12 cellular contexts compared by ENCODE assay signal in the genomic region with DNA sequence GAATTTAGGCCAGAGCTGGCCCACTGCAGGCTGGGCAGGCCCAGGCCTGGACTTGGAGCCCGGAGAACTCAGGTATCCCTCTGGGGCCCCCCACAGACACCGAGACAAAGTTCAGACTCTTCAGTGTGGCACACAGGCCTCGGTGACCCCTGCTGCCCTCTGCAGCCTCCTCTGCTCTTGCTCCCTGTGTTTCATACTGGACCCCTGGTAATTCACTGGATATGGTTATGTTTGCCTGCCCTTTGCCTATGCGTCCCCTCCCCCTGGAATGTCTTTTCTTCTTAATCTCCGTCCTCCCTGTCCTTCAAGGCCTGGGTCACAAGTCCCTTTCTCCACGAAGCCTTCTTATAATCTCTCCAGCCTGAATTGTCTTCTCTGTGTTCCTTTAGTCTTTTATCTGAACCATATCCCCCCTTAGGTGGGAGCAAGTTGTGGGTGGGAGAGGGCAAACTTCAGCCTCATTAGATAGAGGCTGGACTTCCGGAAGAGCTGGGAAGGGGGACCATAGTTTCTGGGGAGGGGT. TPM values are rescaled to one million over a fixed set of nuclear protein-coding genes. Genes with fewer than 3 reads are reported as not detected.
DNase-seq lines count a peak whose midpoint lies in the region; ATAC-seq and TF ChIP-seq lines count a peak whose summit lies in the region.
"Had no signal": no experiment of that assay in that cellular context is flagged by ENCODE, and none has a peak within 500 bp of the region (broad histone marks: within the 10 kb centered on the region; RNA-seq: fewer than 3 reads in every experiment).

No MANE protein-coding gene starts in this region.

- TF ChIP-seq EP300 in gastroesophageal sphincter (IDR thresholded peaks at IDR 0.05) (no peak), tibial nerve (IDR thresholded peaks at IDR 0.05) (no peak)

- no peak overlapping the region for H3K27ac Mint-ChIP-seq in neural progenitor cell
- no peak overlapping the region for H3K27ac Mint-ChIP-seq in activated T-helper 2 cell treated with anti-CD3 and anti-CD28 coated beads, Interferon-gamma antibody, Interleukin-2, Interleukin-4, amounts not matched to agents 10 μg/mL and 5 μg/mL and 100 μg/mL, durations not matched to agents 14 hours and 24 hours and 36 hours

- TF ChIP-seq CTCF in gastroesophageal sphincter (IDR thresholded peaks at IDR 0.05) (no peak), neural progenitor cell (IDR thresholded peaks at IDR 0.05) (no peak), tibial nerve (IDR thresholded peaks at IDR 0.05) (no peak)

- no peaks in the 10 kb centered on the region for H3K9me3 ChIP-seq in adipocyte (ENCODE audit: control insufficient read depth, low read length)
- H3K9me3 ChIP-seq in gastroesophageal sphincter, result no peaks in the 10 kb centered on the region
- no peaks in the 10 kb centered on the region for H3K9me3 ChIP-seq in neural progenitor cell (ENCODE audit: low read depth)
- H3K9me3 ChIP-seq in tibial nerve, result no peaks in the 10 kb centered on the region

- TF ChIP-seq POLR2A in gastroesophageal sphincter (IDR thresholded peaks at IDR 0.05) (no peak), tibial nerve (IDR thresholded peaks at IDR 0.05) (no peak)

- no peaks in the 10 kb centered on the region for H3K79me2 ChIP-seq in neural progenitor cell (ENCODE audit: low read depth)

- no peak overlapping the region for H2AFZ ChIP-seq in neural progenitor cell (replicated peaks)

- DNase-seq in adipocyte (ENCODE audit: low read depth) (no peak), neural progenitor cell (ENCODE audit: low spot score) (peak; percentile 19), tibial nerve (ENCODE audit: low spot score in 2 of 2) (peak in 1 of 2 donors; percentile 11), HPDE6-E6E7 (ENCODE audit: extremely low spot score) (no peak), hypothalamus (lab: John Stamatoyannopoulos, UW) (no peak)
- no peak for DNase-seq in activated T-helper 2 cell treated with anti-CD3 and anti-CD28 coated beads, Interferon-gamma antibody, Interleukin-2, Interleukin-4, amounts not matched to agents 10 μg/mL and 5 μg/mL and 100 μg/mL, durations not matched to agents 14 hours and 24 hours and 36 hours (ENCODE audit: low spot score)
- DNase-seq: NCI-H2107; stimulated activated naive CD8-positive, alpha-beta T cell treated with anti-CD3 and anti-CD28 coated beads, Interleukin-15, Interleukin-2, amounts not matched to agents 100 U/mL and 50 U/mL, for 24 hours had no signal

- H3K9ac ChIP-seq in adipocyte (ENCODE audit: low read length), result peak overlapping the region; percentile 88
- H3K9ac ChIP-seq in neural progenitor cell, result no peak overlapping the region

- H3K36me3 Mint-ChIP-seq in neural progenitor cell, result no peaks in the 10 kb centered on the region
- H3K36me3 Mint-ChIP-seq in activated T-helper 2 cell treated with anti-CD3 and anti-CD28 coated beads, Interferon-gamma antibody, Interleukin-2, Interleukin-4, amounts not matched to agents 10 μg/mL and 5 μg/mL and 100 μg/mL, durations not matched to agents 14 hours and 24 hours and 36 hours (ENCODE audit: low read depth), result no peaks in the 10 kb centered on the region

- no peak overlapping the region for H3K4me3 Mint-ChIP-seq in neural progenitor cell
- no peak overlapping the region for H3K4me3 Mint-ChIP-seq in activated T-helper 2 cell treated with anti-CD3 and anti-CD28 coated beads, Interferon-gamma antibody, Interleukin-2, Interleukin-4, amounts not matched to agents 10 μg/mL and 5 μg/mL and 100 μg/mL, durations not matched to agents 14 hours and 24 hours and 36 hours (ENCODE audit: low read depth)

- H3K27me3 ChIP-seq in adipocyte (replicated peaks; ENCODE audit: control insufficient read depth, insufficient read depth, low read length), result no peaks in the 10 kb centered on the region
- H3K27me3 ChIP-seq in gastroesophageal sphincter, result no peaks in the 10 kb centered on the region
- H3K27me3 ChIP-seq in neural progenitor cell, result peaks cover 32% of the 10 kb centered on the region
- no peaks in the 10 kb centered on the region for H3K27me3 ChIP-seq in tibial nerve

- H3K4me1 ChIP-seq in adipocyte (ENCODE audit: control insufficient read depth, insufficient read depth, low read length) (peaks cover 80% of the 10 kb centered on the region), gastroesophageal sphincter (peaks cover 30 to 96% (median 81%) of the 10 kb centered on the region in 3 donors), neural progenitor cell (peaks cover 23% of the 10 kb centered on the region), tibial nerve (peaks cover 11 to 92% (median 82%) of the 10 kb centered on the region in 4 donors)

- no peak for ATAC-seq in gastroesophageal sphincter
- ATAC-seq: GM12878; left lobe of liver; stimulated activated naive CD8-positive, alpha-beta T cell treated with anti-CD3 and anti-CD28 coated beads, Interleukin-15, Interleukin-2, amounts not matched to agents 100 U/mL and 50 U/mL, for 24 hours had no signal

- peaks cover 28% of the 10 kb centered on the region for H4K20me1 ChIP-seq in neural progenitor cell (ENCODE audit: low read depth)

- H3K27ac ChIP-seq in gastroesophageal sphincter (peak overlapping the region; percentile 94 to 97 (median 96)), neural progenitor cell (no peak overlapping the region), tibial nerve (peak overlapping the region; percentile 87 to 99 (median 96))

- H3K9me3 Mint-ChIP-seq in neural progenitor cell, result no peaks in the 10 kb centered on the region
- no peaks in the 10 kb centered on the region for H3K9me3 Mint-ChIP-seq in activated T-helper 2 cell treated with anti-CD3 and anti-CD28 coated beads, Interferon-gamma antibody, Interleukin-2, Interleukin-4, amounts not matched to agents 10 μg/mL and 5 μg/mL and 100 μg/mL, durations not matched to agents 14 hours and 24 hours and 36 hours
- H3K9me3 Mint-ChIP-seq: T-helper 1 cell treated with Interleukin-12 subunit alpha and Interleukin-12 subunit beta and Interleukin-4 antibody, amounts not matched to agents 30 μg/mL and 1 μg/mL, for 36 hours had no signal

- WGBS in gastroesophageal sphincter (ENCODE audit: low coverage in 1 of 2), 2 donors, result 50 to 55% methylated on average over 4 to 6 of the region's 7 CpGs
- 47 to 49% methylated on average over 7 of the region's 7 CpGs for WGBS in tibial nerve, 2 donors

- peaks cover 13% of the 10 kb centered on the region for H3K27me3 Mint-ChIP-seq in neural progenitor cell (ENCODE audit: insufficient read depth, low read depth)
- H3K27me3 Mint-ChIP-seq in activated T-helper 2 cell treated with anti-CD3 and anti-CD28 coated beads, Interferon-gamma antibody, Interleukin-2, Interleukin-4, amounts not matched to agents 10 μg/mL and 5 μg/mL and 100 μg/mL, durations not matched to agents 14 hours and 24 hours and 36 hours (ENCODE audit: low read depth), result peaks cover 21% of the 10 kb centered on the region

- H3K4me3 ChIP-seq in adipocyte (ENCODE audit: low read length), result no peak overlapping the region
- H3K4me3 ChIP-seq in gastroesophageal sphincter, result no peak overlapping the region
- no peak overlapping the region for H3K4me3 ChIP-seq in neural progenitor cell
- no peak overlapping the region for H3K4me3 ChIP-seq in tibial nerve
- H3K4me3 ChIP-seq: GM12878 had no signal

- peak overlapping the region; percentile 83 for H3K4me2 ChIP-seq in neural progenitor cell

- H3K4me1 Mint-ChIP-seq in neural progenitor cell, result peaks cover 42% of the 10 kb centered on the region
- peaks cover 10% of the 10 kb centered on the region for H3K4me1 Mint-ChIP-seq in activated T-helper 2 cell treated with anti-CD3 and anti-CD28 coated beads, Interferon-gamma antibody, Interleukin-2, Interleukin-4, amounts not matched to agents 10 μg/mL and 5 μg/mL and 100 μg/mL, durations not matched to agents 14 hours and 24 hours and 36 hours (ENCODE audit: low read depth)

- H3K36me3 ChIP-seq in adipocyte (ENCODE audit: control insufficient read depth, insufficient read depth, low read length, severe bottlenecking) (peaks cover 12% of the 10 kb centered on the region), gastroesophageal sphincter (peaks cover 0 to 15% of the 10 kb centered on the region in 2 donors), neural progenitor cell (no peaks in the 10 kb centered on the region), tibial nerve (peaks cover 7 to 16% (median 11%) of the 10 kb centered on the region in 3 donors)

- intact Hi-C loops in activated T-helper 2 cell treated with anti-CD3 and anti-CD28 coated beads, Interferon-gamma antibody, Interleukin-2, Interleukin-4, amounts not matched to agents 10 μg/mL and 5 μg/mL and 100 μg/mL, durations not matched to agents 14 hours and 24 hours and 36 hours (cut with micrococcal nuclease), result no loop called here

- peaks cover 34% of the 10 kb centered on the region for H3F3A ChIP-seq in neural progenitor cell (ENCODE audit: low read depth)

RNA-seq across cellular contexts. Expression of a gene that starts 30.1 kb away (rescaled TPM):
- total RNA-seq in gastroesophageal sphincter, result 1,000 to 10,000 TPM; 2,362 to 3,466 (median 3,146) TPM
- 72.1 and 114 TPM in 2 replicates for total RNA-seq in neural progenitor cell (ENCODE audit: low replicate concordance)
- 1,000 to 10,000 TPM; 1,899 to 6,678 (median 4,539) TPM for total RNA-seq in tibial nerve
- total RNA-seq in activated T-helper 2 cell treated with anti-CD3 and anti-CD28 coated beads, Interferon-gamma antibody, Interleukin-2, Interleukin-4, amounts not matched to agents 10 μg/mL and 5 μg/mL and 100 μg/mL, durations not matched to agents 14 hours and 24 hours and 36 hours, result 1.1 and 1.9 TPM in 2 replicates

Comparison
In these comparisons a context has a peak if more than half of its experiments do, and no peak if none do; other contexts are left out.
1. RNA of a gene that starts 30.1 kb away (total RNA-seq): 1,899 to 6,678 TPM in tibial nerve, 2,362 to 3,466 TPM in gastroesophageal sphincter and 72.1 to 114 TPM in neural progenitor cell; 1.1 to 1.9 TPM in activated T-helper 2 cell treated with anti-CD3 and anti-CD28 coated beads, Interferon-gamma antibody, Interleukin-2, Interleukin-4, amounts not matched to agents 10 μg/mL and 5 μg/mL and 100 μg/mL, durations not matched to agents 14 hours and 24 hours and 36 hours; every median in the first group is over 10 times any median in the second.